In genomic region chr6:134932535-134933470, GRCh38 we compare ENCODE assay signal across 27 cellular contexts. TPM values are rescaled to one million over a fixed set of nuclear protein-coding genes. Genes with fewer than 3 reads are reported as not detected.
"Had no signal": no experiment of that assay in that cellular context is flagged by ENCODE, and none has a peak within 500 bp of the region (broad histone marks: within the 10 kb centered on the region; RNA-seq: fewer than 3 reads in every experiment).

No MANE protein-coding gene starts in this region.

- H2AFZ ChIP-seq: hepatocyte, neural progenitor cell had no signal

- FAIRE-seq: kidney had no signal

- H3K4me3 ChIP-seq: gastrocnemius medialis, heart left ventricle, hepatocyte, left ventricle myocardium inferior, lower lobe of right lung, mucosa of descending colon, neural progenitor cell, prostate gland, right atrium auricular region, sigmoid colon, thoracic aorta, transverse colon, vagina had no signal

- ATAC-seq: gastrocnemius medialis; heart left ventricle; left cardiac atrium; lower lobe of right lung; mucosa of descending colon; natural killer cell treated with Interleukin-12 subunit alpha and Interleukin-12 subunit beta and Interleukin-15 and Interleukin-18, amount 100 ng/mL, for 72 hours; stimulated activated effector memory CD8-positive, alpha-beta T cell treated with anti-CD3 and anti-CD28 coated beads, Interleukin-12 subunit alpha, Interleukin-12 subunit beta, amount 100 ng/mL, for 72 hours had no signal

- H3K9me3 ChIP-seq: gastrocnemius medialis, heart left ventricle, left ventricle myocardium inferior, lower lobe of right lung, mucosa of descending colon, prostate gland, right atrium auricular region, sigmoid colon, thoracic aorta, transverse colon, vagina had no signal

- H3K9me3 Mint-ChIP-seq: memory B cell; mesothelial cell of epicardium; naive B cell; natural killer cell treated with Interleukin-12 subunit alpha and Interleukin-12 subunit beta and Interleukin-15 and Interleukin-18, amount 100 ng/mL, for 72 hours; stimulated activated effector memory CD8-positive, alpha-beta T cell treated with anti-CD3 and anti-CD28 coated beads, Interleukin-12 subunit alpha, Interleukin-12 subunit beta, amount 100 ng/mL, for 72 hours had no signal

- H3K27ac ChIP-seq: gastrocnemius medialis, heart left ventricle, left ventricle myocardium inferior, lower lobe of right lung, neural progenitor cell, prostate gland, right atrium auricular region, thoracic aorta, transverse colon, vagina had no signal

- H3K4me1 ChIP-seq: gastrocnemius medialis, lower lobe of right lung, neural progenitor cell, prostate gland, right atrium auricular region, transverse colon, vagina had no signal

- H3K4me3 Mint-ChIP-seq: memory B cell; mesothelial cell of epicardium; naive B cell; natural killer cell treated with Interleukin-12 subunit alpha and Interleukin-12 subunit beta and Interleukin-15 and Interleukin-18, amount 100 ng/mL, for 72 hours; neural progenitor cell; stimulated activated effector memory CD8-positive, alpha-beta T cell treated with anti-CD3 and anti-CD28 coated beads, Interleukin-12 subunit alpha, Interleukin-12 subunit beta, amount 100 ng/mL, for 72 hours had no signal

- H3K4me1 Mint-ChIP-seq: memory B cell; naive B cell; stimulated activated effector memory CD8-positive, alpha-beta T cell treated with anti-CD3 and anti-CD28 coated beads, Interleukin-12 subunit alpha, Interleukin-12 subunit beta, amount 100 ng/mL, for 72 hours had no signal

- H3K27ac Mint-ChIP-seq: memory B cell; mesothelial cell of epicardium; naive B cell; natural killer cell treated with Interleukin-12 subunit alpha and Interleukin-12 subunit beta and Interleukin-15 and Interleukin-18, amount 100 ng/mL, for 72 hours; neural progenitor cell; stimulated activated effector memory CD8-positive, alpha-beta T cell treated with anti-CD3 and anti-CD28 coated beads, Interleukin-12 subunit alpha, Interleukin-12 subunit beta, amount 100 ng/mL, for 72 hours had no signal

- H3K27me3 ChIP-seq: gastrocnemius medialis, heart left ventricle, hepatocyte, neural progenitor cell, right atrium auricular region, sigmoid colon, transverse colon, vagina had no signal

- H3K9ac ChIP-seq: neural progenitor cell had no signal

- DNase-seq: cerebellar nuclear complex; cortex of kidney; effector CD4-positive, alpha-beta T cell; foreskin fibroblast; gastrocnemius medialis; heart left ventricle; kidney; left cardiac atrium; left ventricle myocardium inferior; lower lobe of right lung; mucosa of descending colon; naive B cell; sigmoid colon; stimulated activated CD4-positive, alpha-beta T cell treated with anti-CD3 and anti-CD28 coated beads, Interleukin-2, amount 100 ng/mL, for 24 hours; stimulated activated CD4-positive, alpha-beta T cell treated with anti-CD3 and anti-CD28 coated beads, Interleukin-4, amount 100 ng/mL, for 24 hours; stimulated activated naive CD4-positive, alpha-beta T cell treated with Interleukin-2 at 50 U/mL for 16 hours; transverse colon had no signal

- H3K27me3 Mint-ChIP-seq: naive B cell; natural killer cell treated with Interleukin-12 subunit alpha and Interleukin-12 subunit beta and Interleukin-15 and Interleukin-18, amount 100 ng/mL, for 72 hours had no signal

- H3K36me3 Mint-ChIP-seq: mesothelial cell of epicardium; naive B cell; natural killer cell treated with Interleukin-12 subunit alpha and Interleukin-12 subunit beta and Interleukin-15 and Interleukin-18, amount 100 ng/mL, for 72 hours; neural progenitor cell; stimulated activated effector memory CD8-positive, alpha-beta T cell treated with anti-CD3 and anti-CD28 coated beads, Interleukin-12 subunit alpha, Interleukin-12 subunit beta, amount 100 ng/mL, for 72 hours had no signal

- H3K4me2 ChIP-seq: hepatocyte, neural progenitor cell had no signal

- H3K79me2 ChIP-seq: hepatocyte had no signal

- H3K36me3 ChIP-seq: gastrocnemius medialis, heart left ventricle, left ventricle myocardium inferior, lower lobe of right lung, neural progenitor cell, prostate gland, right atrium auricular region, sigmoid colon, thoracic aorta, transverse colon, vagina had no signal

RNA-seq across cellular contexts. Expression of gene ALDH8A1, which starts 17.1 kb away (rescaled TPM):
- total RNA-seq: vagina had no signal
